Comparison of ENCODE assay signal across 1 cellular context in the genomic region with DNA sequence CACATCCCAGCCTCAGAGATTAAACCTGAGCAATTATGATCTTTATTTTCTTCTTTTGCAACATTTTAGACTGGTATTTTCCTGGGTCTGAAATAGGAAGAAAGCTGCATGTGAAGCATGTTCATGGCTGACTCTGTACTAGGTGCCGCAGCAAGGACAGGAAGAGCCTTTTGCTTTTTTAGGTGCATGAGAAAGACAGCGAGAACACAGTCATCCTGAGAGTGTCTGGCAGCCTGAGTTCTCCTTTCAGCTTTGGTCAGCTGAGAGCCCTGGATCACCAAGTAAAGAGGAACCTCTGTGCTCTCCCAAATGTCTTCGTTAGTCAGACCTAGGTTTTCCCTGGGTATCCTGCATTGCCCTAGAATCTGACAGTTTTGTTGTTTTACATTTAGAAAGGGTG.
TF ChIP-seq lines count a peak whose summit lies in the region.

No MANE protein-coding gene starts in this region.

TF ChIP-seq in GM23338, 12 proteins besides CTCF, POLR2A, EP300 and RAD21 (continued from another document):
- TF ChIP-seq, protein P1, sequence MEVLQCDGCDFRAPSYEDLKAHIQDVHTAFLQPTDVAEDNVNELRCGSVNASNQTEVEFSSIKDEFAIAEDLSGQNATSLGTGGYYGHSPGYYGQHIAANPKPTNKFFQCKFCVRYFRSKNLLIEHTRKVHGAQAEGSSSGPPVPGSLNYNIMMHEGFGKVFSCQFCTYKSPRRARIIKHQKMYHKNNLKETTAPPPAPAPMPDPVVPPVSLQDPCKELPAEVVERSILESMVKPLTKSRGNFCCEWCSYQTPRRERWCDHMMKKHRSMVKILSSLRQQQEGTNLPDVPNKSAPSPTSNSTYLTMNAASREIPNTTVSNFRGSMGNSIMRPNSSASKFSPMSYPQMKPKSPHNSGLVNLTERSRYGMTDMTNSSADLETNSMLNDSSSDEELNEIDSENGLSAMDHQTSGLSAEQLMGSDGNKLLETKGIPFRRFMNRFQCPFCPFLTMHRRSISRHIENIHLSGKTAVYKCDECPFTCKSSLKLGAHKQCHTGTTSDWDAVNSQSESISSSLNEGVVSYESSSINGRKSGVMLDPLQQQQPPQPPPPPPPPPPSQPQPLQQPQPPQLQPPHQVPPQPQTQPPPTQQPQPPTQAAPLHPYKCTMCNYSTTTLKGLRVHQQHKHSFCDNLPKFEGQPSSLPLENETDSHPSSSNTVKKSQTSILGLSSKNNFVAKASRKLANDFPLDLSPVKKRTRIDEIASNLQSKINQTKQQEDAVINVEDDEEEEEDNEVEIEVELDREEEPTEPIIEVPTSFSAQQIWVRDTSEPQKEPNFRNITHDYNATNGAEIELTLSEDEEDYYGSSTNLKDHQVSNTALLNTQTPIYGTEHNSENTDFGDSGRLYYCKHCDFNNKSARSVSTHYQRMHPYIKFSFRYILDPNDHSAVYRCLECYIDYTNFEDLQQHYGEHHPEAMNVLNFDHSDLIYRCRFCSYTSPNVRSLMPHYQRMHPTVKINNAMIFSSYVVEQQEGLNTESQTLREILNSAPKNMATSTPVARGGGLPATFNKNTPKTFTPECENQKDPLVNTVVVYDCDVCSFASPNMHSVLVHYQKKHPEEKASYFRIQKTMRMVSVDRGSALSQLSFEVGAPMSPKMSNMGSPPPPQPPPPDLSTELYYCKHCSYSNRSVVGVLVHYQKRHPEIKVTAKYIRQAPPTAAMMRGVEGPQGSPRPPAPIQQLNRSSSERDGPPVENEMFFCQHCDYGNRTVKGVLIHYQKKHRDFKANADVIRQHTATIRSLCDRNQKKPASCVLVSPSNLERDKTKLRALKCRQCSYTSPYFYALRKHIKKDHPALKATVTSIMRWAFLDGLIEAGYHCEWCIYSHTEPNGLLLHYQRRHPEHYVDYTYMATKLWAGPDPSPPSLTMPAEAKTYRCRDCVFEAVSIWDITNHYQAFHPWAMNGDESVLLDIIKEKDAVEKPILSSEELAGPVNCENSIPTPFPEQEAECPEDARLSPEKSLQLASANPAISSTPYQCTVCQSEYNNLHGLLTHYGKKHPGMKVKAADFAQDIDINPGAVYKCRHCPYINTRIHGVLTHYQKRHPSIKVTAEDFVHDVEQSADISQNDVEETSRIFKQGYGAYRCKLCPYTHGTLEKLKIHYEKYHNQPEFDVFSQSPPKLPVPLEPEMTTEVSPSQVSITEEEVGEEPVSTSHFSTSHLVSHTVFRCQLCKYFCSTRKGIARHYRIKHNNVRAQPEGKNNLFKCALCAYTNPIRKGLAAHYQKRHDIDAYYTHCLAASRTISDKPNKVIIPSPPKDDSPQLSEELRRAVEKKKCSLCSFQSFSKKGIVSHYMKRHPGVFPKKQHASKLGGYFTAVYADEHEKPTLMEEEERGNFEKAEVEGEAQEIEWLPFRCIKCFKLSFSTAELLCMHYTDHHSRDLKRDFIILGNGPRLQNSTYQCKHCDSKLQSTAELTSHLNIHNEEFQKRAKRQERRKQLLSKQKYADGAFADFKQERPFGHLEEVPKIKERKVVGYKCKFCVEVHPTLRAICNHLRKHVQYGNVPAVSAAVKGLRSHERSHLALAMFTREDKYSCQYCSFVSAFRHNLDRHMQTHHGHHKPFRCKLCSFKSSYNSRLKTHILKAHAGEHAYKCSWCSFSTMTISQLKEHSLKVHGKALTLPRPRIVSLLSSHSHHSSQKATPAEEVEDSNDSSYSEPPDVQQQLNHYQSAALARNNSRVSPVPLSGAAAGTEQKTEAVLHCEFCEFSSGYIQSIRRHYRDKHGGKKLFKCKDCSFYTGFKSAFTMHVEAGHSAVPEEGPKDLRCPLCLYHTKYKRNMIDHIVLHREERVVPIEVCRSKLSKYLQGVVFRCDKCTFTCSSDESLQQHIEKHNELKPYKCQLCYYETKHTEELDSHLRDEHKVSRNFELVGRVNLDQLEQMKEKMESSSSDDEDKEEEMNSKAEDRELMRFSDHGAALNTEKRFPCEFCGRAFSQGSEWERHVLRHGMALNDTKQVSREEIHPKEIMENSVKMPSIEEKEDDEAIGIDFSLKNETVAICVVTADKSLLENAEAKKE (CRISPR knock-in tag; IDR thresholded peaks at IDR 0.05) = no peak
- no peak for TF ChIP-seq NANOG (IDR thresholded peaks at IDR 0.05; ENCODE audit: borderline replicate concordance)
- TF ChIP-seq ZNF114 (CRISPR knock-in tag; IDR thresholded peaks at IDR 0.05) = no peak
- TF ChIP-seq, protein P2, sequence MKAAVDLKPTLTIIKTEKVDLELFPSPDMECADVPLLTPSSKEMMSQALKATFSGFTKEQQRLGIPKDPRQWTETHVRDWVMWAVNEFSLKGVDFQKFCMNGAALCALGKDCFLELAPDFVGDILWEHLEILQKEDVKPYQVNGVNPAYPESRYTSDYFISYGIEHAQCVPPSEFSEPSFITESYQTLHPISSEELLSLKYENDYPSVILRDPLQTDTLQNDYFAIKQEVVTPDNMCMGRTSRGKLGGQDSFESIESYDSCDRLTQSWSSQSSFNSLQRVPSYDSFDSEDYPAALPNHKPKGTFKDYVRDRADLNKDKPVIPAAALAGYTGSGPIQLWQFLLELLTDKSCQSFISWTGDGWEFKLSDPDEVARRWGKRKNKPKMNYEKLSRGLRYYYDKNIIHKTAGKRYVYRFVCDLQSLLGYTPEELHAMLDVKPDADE (IDR thresholded peaks at IDR 0.05) = no peak
